ENCODE assay signal across 10 cellular contexts in the genomic region with DNA sequence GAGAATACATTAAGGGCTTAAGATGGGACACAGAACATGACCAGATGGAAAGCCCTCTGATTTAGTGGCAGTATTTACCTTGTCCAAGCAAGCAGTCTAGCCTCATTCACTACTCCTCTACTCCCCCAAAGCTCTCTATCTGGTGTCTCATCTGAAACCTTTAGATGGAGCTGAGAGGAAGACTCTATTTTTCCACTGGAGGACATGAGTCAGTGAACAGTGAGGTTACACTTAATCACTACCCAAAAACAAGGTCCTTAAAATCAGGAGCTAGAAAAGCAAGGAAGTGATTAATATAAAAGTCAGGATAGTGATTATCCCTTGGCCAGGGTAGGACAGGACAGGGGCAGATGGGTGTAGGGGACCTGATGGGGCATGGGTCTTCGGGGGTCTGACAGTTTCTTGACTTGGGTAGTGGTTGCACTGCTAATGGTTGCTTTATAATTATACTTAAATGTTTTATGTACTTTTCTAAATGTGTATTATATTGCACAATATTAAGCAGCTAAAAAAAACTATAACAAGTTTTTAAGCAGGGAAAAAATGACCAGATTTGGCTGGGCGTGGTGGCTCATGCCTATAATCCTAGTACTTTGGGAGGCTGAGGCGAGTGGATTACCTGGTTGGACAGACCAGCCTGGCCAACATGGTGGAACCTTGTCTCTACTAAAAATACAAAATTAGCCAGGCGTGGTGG. TPM values are rescaled to one million over a fixed set of nuclear protein-coding genes. Genes with fewer than 3 reads are reported as not detected.
DNase-seq lines count a peak whose midpoint lies in the region; ATAC-seq lines count a peak whose summit lies in the region.
"Had no signal": no experiment of that assay in that cellular context is flagged by ENCODE, and none has a peak within 500 bp of the region (broad histone marks: within the 10 kb centered on the region; RNA-seq: fewer than 3 reads in every experiment).

No MANE protein-coding gene starts in this region.

- DNase-seq in activated naive CD4-positive, alpha-beta T cell treated with anti-CD3 and anti-CD28 coated beads, Interleukin-2, amount 50 U/mL, for 16 hours = no peak
- DNase-seq in RPMI7951 (ENCODE audit: low read depth) = peak; percentile 65
- DNase-seq in central memory CD8-positive, alpha-beta T cell (ENCODE audit: low spot score in 2 of 2) = no peak
- DNase-seq in stimulated activated naive B cell treated with anti-CD40 and anti-IgM and Interleukin-4, amounts not matched to agents 10 μg/mL and 1 μg/mL and 100 μg/mL, for 72 hours = no peak
- no peak for DNase-seq in right cardiac atrium
- DNase-seq: NCI-H1417 had no signal

- H3K4me3 Mint-ChIP-seq in activated naive CD4-positive, alpha-beta T cell treated with anti-CD3 and anti-CD28 coated beads, Interleukin-2, amount 50 U/mL, for 24 hours = peak overlapping the region; percentile 95
- H3K4me3 Mint-ChIP-seq in central memory CD8-positive, alpha-beta T cell = peak overlapping the region; percentile 86
- H3K4me3 Mint-ChIP-seq in stimulated activated naive B cell treated with anti-CD40 and anti-IgM and Interleukin-4, amounts not matched to agents 10 μg/mL and 1 μg/mL and 100 μg/mL, for 72 hours = peak overlapping the region; percentile 10 to 60

- H3K4me3 ChIP-seq in right cardiac atrium (ENCODE audit: low read length) = no peak overlapping the region

- H3K27ac ChIP-seq in right cardiac atrium (ENCODE audit: low read length) = no peak overlapping the region
- H3K27ac ChIP-seq: C4-2B had no signal

- H3K9me3 ChIP-seq in right cardiac atrium (ENCODE audit: control insufficient read depth, low read length) = no peaks in the 10 kb centered on the region

- WGBS in right cardiac atrium = 93% methylated on average over 4 of the region's 4 CpGs

- H3K4me1 Mint-ChIP-seq in activated naive CD4-positive, alpha-beta T cell treated with anti-CD3 and anti-CD28 coated beads, Interleukin-2, amount 50 U/mL, for 24 hours = peaks cover 66% of the 10 kb centered on the region
- H3K4me1 Mint-ChIP-seq in central memory CD8-positive, alpha-beta T cell = peaks cover 68% of the 10 kb centered on the region
- H3K4me1 Mint-ChIP-seq in stimulated activated naive B cell treated with anti-CD40 and anti-IgM and Interleukin-4, amounts not matched to agents 10 μg/mL and 1 μg/mL and 100 μg/mL, for 72 hours = peaks cover 24 to 48% of the 10 kb centered on the region in 2 donors

- H3K36me3 Mint-ChIP-seq in activated naive CD4-positive, alpha-beta T cell treated with anti-CD3 and anti-CD28 coated beads, Interleukin-2, amount 50 U/mL, for 24 hours = peaks cover 29% of the 10 kb centered on the region
- H3K36me3 Mint-ChIP-seq in central memory CD8-positive, alpha-beta T cell (ENCODE audit: insufficient read depth) = peaks cover 24% of the 10 kb centered on the region
- peaks cover 11 to 18% of the 10 kb centered on the region in 2 donors for H3K36me3 Mint-ChIP-seq in stimulated activated naive B cell treated with anti-CD40 and anti-IgM and Interleukin-4, amounts not matched to agents 10 μg/mL and 1 μg/mL and 100 μg/mL, for 72 hours

- H3K27me3 Mint-ChIP-seq in activated naive CD4-positive, alpha-beta T cell treated with anti-CD3 and anti-CD28 coated beads, Interleukin-2, amount 50 U/mL, for 24 hours = no peaks in the 10 kb centered on the region
- no peaks in the 10 kb centered on the region for H3K27me3 Mint-ChIP-seq in central memory CD8-positive, alpha-beta T cell
- no peaks in the 10 kb centered on the region for H3K27me3 Mint-ChIP-seq in stimulated activated naive B cell treated with anti-CD40 and anti-IgM and Interleukin-4, amounts not matched to agents 10 μg/mL and 1 μg/mL and 100 μg/mL, for 72 hours

- H3K4me1 ChIP-seq in right cardiac atrium (ENCODE audit: control insufficient read depth, insufficient read depth, low read length) = no peaks in the 10 kb centered on the region

- no peaks in the 10 kb centered on the region for H3K27me3 ChIP-seq in right cardiac atrium (ENCODE audit: control insufficient read depth, insufficient read depth)

- H3K27ac Mint-ChIP-seq in activated naive CD4-positive, alpha-beta T cell treated with anti-CD3 and anti-CD28 coated beads, Interleukin-2, amount 50 U/mL, for 24 hours = peak overlapping the region; percentile 99
- peak overlapping the region; percentile 78 for H3K27ac Mint-ChIP-seq in central memory CD8-positive, alpha-beta T cell (ENCODE audit: low read depth)
- peak overlapping the region; percentile 42 for H3K27ac Mint-ChIP-seq in stimulated activated naive B cell treated with anti-CD40 and anti-IgM and Interleukin-4, amounts not matched to agents 10 μg/mL and 1 μg/mL and 100 μg/mL, for 72 hours

- intact Hi-C loops in right cardiac atrium (cut with DNase I) = no loop called here

- no peaks in the 10 kb centered on the region for H3K9me3 Mint-ChIP-seq in activated naive CD4-positive, alpha-beta T cell treated with anti-CD3 and anti-CD28 coated beads, Interleukin-2, amount 50 U/mL, for 24 hours
- no peaks in the 10 kb centered on the region for H3K9me3 Mint-ChIP-seq in central memory CD8-positive, alpha-beta T cell
- H3K9me3 Mint-ChIP-seq in stimulated activated naive B cell treated with anti-CD40 and anti-IgM and Interleukin-4, amounts not matched to agents 10 μg/mL and 1 μg/mL and 100 μg/mL, for 72 hours = no peaks in the 10 kb centered on the region

- ATAC-seq in central memory CD8-positive, alpha-beta T cell (replicated peaks; ENCODE audit: extremely low read depth, poor library complexity, severe bottlenecking) = no peak
- peak; percentile 33 to 42 for ATAC-seq in stimulated activated naive B cell treated with anti-CD40 and anti-IgM and Interleukin-4, amounts not matched to agents 10 μg/mL and 1 μg/mL and 100 μg/mL, for 72 hours (replicated peaks)
- no peak for ATAC-seq in HG03432 (IDR thresholded peaks at IDR 0.05; ENCODE audit: unreplicated experiment)
- ATAC-seq in right cardiac atrium = no peak
- ATAC-seq in HG02884 (IDR thresholded peaks at IDR 0.05; ENCODE audit: unreplicated experiment) = no peak

RNA-seq across cellular contexts. Expression of gene PTPN22, which starts 3.0 kb away (rescaled TPM):
- 0.59 and 1.1 TPM in 2 replicates for total RNA-seq in RPMI7951 (2014; rRNA removed; shearing (Covaris generic))
- 1 to 10 TPM; 1.1 to 1.6 (median 1.4) TPM for total RNA-seq in right cardiac atrium
- 0.48 TPM for polyA plus RNA-seq in right cardiac atrium

RNA-seq across cellular contexts. Expression of gene BCL2L15, which starts 18.8 kb away (rescaled TPM):
- not detected in 2 replicates for total RNA-seq in RPMI7951 (2014; rRNA removed; shearing (Covaris generic))
- under 1 TPM; 0.15 to 0.89 (median 0.36) TPM for total RNA-seq in right cardiac atrium
- polyA plus RNA-seq in right cardiac atrium = 0.09 TPM

RNA-seq across cellular contexts. Expression of gene AP4B1, which starts 36.1 kb away (rescaled TPM):
- 16.9 and 20.3 TPM in 2 replicates for total RNA-seq in RPMI7951 (2014; rRNA removed; shearing (Covaris generic))
- 10 to 100 TPM; 11.0 to 16.7 (median 15.8) TPM for total RNA-seq in right cardiac atrium
- polyA plus RNA-seq in right cardiac atrium = 8.9 TPM

RNA-seq across cellular contexts. Expression of gene DCLRE1B, which starts 36.6 kb away (rescaled TPM):
- total RNA-seq in RPMI7951 (2014; rRNA removed; shearing (Covaris generic)) = 15.7 and 21.5 TPM in 2 replicates
- 1 to 10 TPM; 2.3 to 3.4 (median 2.6) TPM for total RNA-seq in right cardiac atrium
- 0.97 TPM for polyA plus RNA-seq in right cardiac atrium

RNA-seq across cellular contexts. Expression of gene RSBN1, which starts 56.3 kb away (rescaled TPM):
- total RNA-seq in RPMI7951 (2014; rRNA removed; shearing (Covaris generic)) = 10.1 and 13.1 TPM in 2 replicates
- total RNA-seq in right cardiac atrium = 10 to 100 TPM; 12.8 to 15.2 (median 13.8) TPM
- 3.8 TPM for polyA plus RNA-seq in right cardiac atrium

Comparison
In these comparisons a context has a peak if more than half of its experiments do, and no peak if none do; other contexts are left out.
1. H3K27ac Mint-ChIP-seq: peak in every context shown above with its lines; median percentile 99 in activated naive CD4-positive, alpha-beta T cell treated with anti-CD3 and anti-CD28 coated beads, Interleukin-2, amount 50 U/mL, for 24 hours; 78 in central memory CD8-positive, alpha-beta T cell; 42 in stimulated activated naive B cell treated with anti-CD40 and anti-IgM and Interleukin-4, amounts not matched to agents 10 μg/mL and 1 μg/mL and 100 μg/mL, for 72 hours.
2. H3K4me3 Mint-ChIP-seq: peak in every context shown above with its lines; median percentile 95 in activated naive CD4-positive, alpha-beta T cell treated with anti-CD3 and anti-CD28 coated beads, Interleukin-2, amount 50 U/mL, for 24 hours; 86 in central memory CD8-positive, alpha-beta T cell; 35 in stimulated activated naive B cell treated with anti-CD40 and anti-IgM and Interleukin-4, amounts not matched to agents 10 μg/mL and 1 μg/mL and 100 μg/mL, for 72 hours.
3. ATAC-seq: peak in stimulated activated naive B cell treated with anti-CD40 and anti-IgM and Interleukin-4, amounts not matched to agents 10 μg/mL and 1 μg/mL and 100 μg/mL, for 72 hours (2 of 2); none in central memory CD8-positive, alpha-beta T cell (single experiment), HG03432 (single experiment), right cardiac atrium (0 of 2) and HG02884 (single experiment).